8 cellular contexts compared by ENCODE assay signal in genomic region chr1:176843352-176844297, GRCh38.
A peak's percentile ranks its signal among the peaks of the same experiment; 100 is the strongest.
DNase-seq lines count a peak whose midpoint lies in the region; ATAC-seq and TF ChIP-seq lines count a peak whose summit lies in the region.

No MANE protein-coding gene starts in this region.

- H3K4me2 ChIP-seq in KMS-11 = no peak overlapping the region
- no peak overlapping the region for H3K4me2 ChIP-seq in smooth muscle cell

- no peaks in the 10 kb centered on the region for H4K20me1 ChIP-seq in KMS-11 (ENCODE audit: insufficient read depth)
- no peaks in the 10 kb centered on the region for H4K20me1 ChIP-seq in smooth muscle cell (ENCODE audit: low read depth)

- DNase-seq in COR-L47 (lab: John Stamatoyannopoulos, UW) = peak; percentile 10
- peak; percentile 62 for DNase-seq in SK-MEL-5 (ENCODE audit: low read depth, low spot score)
- DNase-seq in cardiac muscle cell (ENCODE audit: low read depth in 1 of 2, low spot score in 1 of 2) = peak; percentile 61 to 65
- no peak for DNase-seq in smooth muscle cell (lab: John Stamatoyannopoulos, UW; ENCODE audit: unreplicated experiment)
- no peak for DNase-seq in activated CD4-positive, alpha-beta memory T cell treated with anti-CD3 and anti-CD28 coated beads for 36 hours

- H3K4me3 ChIP-seq in KMS-11 (IDR thresholded peaks at IDR 0.05; ENCODE audit: insufficient read depth, low read depth, low read length) = no peak overlapping the region
- H3K4me3 ChIP-seq in cardiac muscle cell = no peak overlapping the region
- no peak overlapping the region for H3K4me3 ChIP-seq in smooth muscle cell

- in situ Hi-C loops in SK-MEL-5 (cut with HindIII; ENCODE audit: low pct_unique_long_range_greater_than_20kb, low sequenced_read_pairs) = no loop called here

- CTCF ChIA-PET in activated CD4-positive, alpha-beta memory T cell treated with anti-CD3 and anti-CD28 coated beads for 36 hours (lab: Charles Lee) = interaction anchor here (1.1 kb wide), 1 partner anchor 14 kb away, joined by 4 read pairs; no protein-coding TSS in a partner anchor

- no peak overlapping the region for H3K27ac Mint-ChIP-seq in activated CD4-positive, alpha-beta memory T cell treated with anti-CD3 and anti-CD28 coated beads for 36 hours

- H3K36me3 ChIP-seq in KMS-11 (ENCODE audit: insufficient read depth) (no peaks in the 10 kb centered on the region), cardiac muscle cell (no peaks in the 10 kb centered on the region), smooth muscle cell (ENCODE audit: low read depth) (no peaks in the 10 kb centered on the region)

- H3K4me1 ChIP-seq in KMS-11 (ENCODE audit: low read depth, poor library complexity, severe bottlenecking) = no peaks in the 10 kb centered on the region
- peaks cover 7% of the 10 kb centered on the region for H3K4me1 ChIP-seq in cardiac muscle cell (ENCODE audit: low read depth)
- H3K4me1 ChIP-seq in smooth muscle cell (ENCODE audit: low read depth) = no peaks in the 10 kb centered on the region

- no peak overlapping the region for H3K4me3 Mint-ChIP-seq in activated CD4-positive, alpha-beta memory T cell treated with anti-CD3 and anti-CD28 coated beads for 36 hours

- no peaks in the 10 kb centered on the region for H3F3A ChIP-seq in smooth muscle cell (ENCODE audit: low read depth)

- H3K9me3 ChIP-seq in cardiac muscle cell (ENCODE audit: low read depth) = no peaks in the 10 kb centered on the region
- H3K9me3 ChIP-seq in smooth muscle cell (replicated peaks; ENCODE audit: low read depth) = no peaks in the 10 kb centered on the region

- H3K27me3 Mint-ChIP-seq in activated CD4-positive, alpha-beta memory T cell treated with anti-CD3 and anti-CD28 coated beads for 36 hours = peaks cover 2% of the 10 kb centered on the region

- H3K36me3 Mint-ChIP-seq in activated CD4-positive, alpha-beta memory T cell treated with anti-CD3 and anti-CD28 coated beads for 36 hours = no peaks in the 10 kb centered on the region

- intact Hi-C loops in activated CD4-positive, alpha-beta memory T cell treated with anti-CD3 and anti-CD28 coated beads for 36 hours (cut with micrococcal nuclease) = no loop called here

- TF ChIP-seq CTCF in KMS-11 (conservative IDR thresholded peaks at IDR 0.05; ENCODE audit: low read depth, low read length) (peak; percentile 93), cardiac muscle cell (IDR thresholded peaks at IDR 0.05; ENCODE audit: low read depth, low read length) (peak; percentile 15), smooth muscle cell (IDR thresholded peaks at IDR 0.05; ENCODE audit: borderline replicate concordance, insufficient read depth, poor library complexity, severe bottlenecking) (peak; percentile 58)

- H2AFZ ChIP-seq in KMS-11 (ENCODE audit: low read depth) = no peak overlapping the region
- no peak overlapping the region for H2AFZ ChIP-seq in smooth muscle cell (ENCODE audit: low read depth)

- ATAC-seq in GM19455 (IDR thresholded peaks at IDR 0.05; ENCODE audit: unreplicated experiment) (no peak), GM19324 (IDR thresholded peaks at IDR 0.05; ENCODE audit: low FRiP score, unreplicated experiment) (no peak)

- H3K27me3 ChIP-seq in KMS-11 (ENCODE audit: insufficient read depth, low read depth) = no peaks in the 10 kb centered on the region
- H3K27me3 ChIP-seq in cardiac muscle cell = no peaks in the 10 kb centered on the region
- H3K27me3 ChIP-seq in smooth muscle cell (ENCODE audit: low read depth) = peaks cover 21% of the 10 kb centered on the region

- H3K4me1 Mint-ChIP-seq in activated CD4-positive, alpha-beta memory T cell treated with anti-CD3 and anti-CD28 coated beads for 36 hours (ENCODE audit: low read depth) = no peaks in the 10 kb centered on the region

- POLR2A ChIA-PET in activated CD4-positive, alpha-beta memory T cell treated with anti-CD3 and anti-CD28 coated beads for 36 hours (lab: Charles Lee) = no interaction called here

- WGBS in smooth muscle cell (ENCODE audit: low lambda C conversion rate) = 57% methylated on average over 4 of the region's 4 CpGs

- H3K9me3 Mint-ChIP-seq in activated CD4-positive, alpha-beta memory T cell treated with anti-CD3 and anti-CD28 coated beads for 36 hours = no peaks in the 10 kb centered on the region

- H3K9ac ChIP-seq in KMS-11 (no peak overlapping the region), smooth muscle cell (ENCODE audit: low read depth) (no peak overlapping the region)

- no peaks in the 10 kb centered on the region for H3K79me2 ChIP-seq in KMS-11 (ENCODE audit: insufficient read depth, low read depth)
- no peaks in the 10 kb centered on the region for H3K79me2 ChIP-seq in smooth muscle cell (ENCODE audit: low read depth)

- H3K27ac ChIP-seq in KMS-11 (no peak overlapping the region), cardiac muscle cell (no peak overlapping the region), smooth muscle cell (ENCODE audit: low read depth) (no peak overlapping the region)

Comparison
In these comparisons a context has a peak if more than half of its experiments do, and no peak if none do; other contexts are left out.
1. DNase-seq: peak in COR-L47 (single experiment), SK-MEL-5 (single experiment) and cardiac muscle cell (2 of 2); none in smooth muscle cell (single experiment) and activated CD4-positive, alpha-beta memory T cell treated with anti-CD3 and anti-CD28 coated beads for 36 hours (single experiment).
2. CTCF ChIP-seq: peak in every context shown above with its lines; median percentile 93 in KMS-11; 58 in smooth muscle cell; 15 in cardiac muscle cell.